ENCODE assay signal across 16 cellular contexts in the genomic region with DNA sequence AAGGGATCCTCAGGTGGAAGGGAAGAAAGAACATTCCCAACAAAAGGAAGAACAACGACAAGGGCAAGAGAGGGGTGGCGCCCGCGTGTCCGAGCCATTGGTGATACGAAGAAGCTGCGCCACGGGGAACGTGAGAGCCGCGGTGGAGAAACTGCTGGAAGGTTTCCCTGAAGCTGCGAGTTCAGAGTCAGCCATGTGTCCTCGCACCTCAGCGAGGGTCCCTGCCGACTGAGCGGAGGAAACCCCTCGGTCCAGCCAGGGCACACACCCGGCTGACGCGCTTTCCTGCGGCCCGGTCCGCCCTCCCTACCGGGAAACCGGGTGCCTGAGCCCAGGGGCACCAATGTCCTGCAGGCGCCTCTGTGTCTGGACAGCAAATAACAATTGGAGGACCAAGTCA.
"Had no signal": no experiment of that assay in that cellular context is flagged by ENCODE, and none has a peak within 500 bp of the region (broad histone marks: within the 10 kb centered on the region; RNA-seq: fewer than 3 reads in every experiment).

No MANE protein-coding gene starts in this region.

- H3K4me3 ChIP-seq: sigmoid colon, tibial artery had no signal

- H3K27me3 Mint-ChIP-seq: activated CD8-positive, alpha-beta memory T cell treated with anti-CD3 and anti-CD28 coated beads, Interleukin-2, amount 10 ng/mL, durations not matched to agents 7 days and 5 days had no signal

- H3K36me3 ChIP-seq: sigmoid colon, tibial artery had no signal

- ATAC-seq: activated CD4-positive, CD25-positive, alpha-beta regulatory T cell treated with anti-CD3 and anti-CD28 coated beads, Interleukin-2, amount 50 U/mL, for 24 hours; activated CD8-positive, alpha-beta memory T cell treated with anti-CD3 and anti-CD28 coated beads, Interleukin-2, amount 10 ng/mL, durations not matched to agents 7 days and 5 days; left ventricle myocardium superior had no signal

- H3K9me3 ChIP-seq: sigmoid colon, tibial artery had no signal

- H3K27me3 ChIP-seq: sigmoid colon, tibial artery had no signal

- H3K27ac Mint-ChIP-seq: activated CD8-positive, alpha-beta memory T cell treated with anti-CD3 and anti-CD28 coated beads, Interleukin-2, amount 10 ng/mL, durations not matched to agents 7 days and 5 days; T-helper 2 cell treated with Interferon-gamma antibody and Interleukin-4, amounts not matched to agents 5 μg/mL and 100 μg/mL, for 36 hours had no signal

- DNase-seq: activated CD4-positive, alpha-beta T cell treated with anti-CD3 and anti-CD28 coated beads, Interleukin-2, amount 50 U/mL, for 4 hours; activated CD8-positive, alpha-beta memory T cell treated with anti-CD3 and anti-CD28 coated beads, Interleukin-2, amount 10 ng/mL, durations not matched to agents 7 days and 5 days; activated gamma-delta T cell; activated T-cell treated with anti-CD3 and anti-CD28 coated beads, Interleukin-2, amount 50 U/mL, for 1 hour; aorta; effector memory CD4-positive, alpha-beta T cell; head of caudate nucleus; kidney glomerular epithelial cell; left ventricle myocardium superior; sigmoid colon; stimulated activated CD4-positive, alpha-beta T cell treated with anti-CD3 and anti-CD28 coated beads, Interleukin-1b, Interleukin-23, amount 100 ng/mL, for 48 hours; tibial artery had no signal

- H3K4me3 Mint-ChIP-seq: activated CD8-positive, alpha-beta memory T cell treated with anti-CD3 and anti-CD28 coated beads, Interleukin-2, amount 10 ng/mL, durations not matched to agents 7 days and 5 days; T-helper 2 cell treated with Interferon-gamma antibody and Interleukin-4, amounts not matched to agents 5 μg/mL and 100 μg/mL, for 36 hours had no signal

- H3K27ac ChIP-seq: epithelial cell of prostate, parathyroid adenoma, sigmoid colon, tibial artery had no signal

- H3K9me3 Mint-ChIP-seq: T-helper 2 cell treated with Interferon-gamma antibody and Interleukin-4, amounts not matched to agents 5 μg/mL and 100 μg/mL, for 36 hours had no signal
